In the genomic region with DNA sequence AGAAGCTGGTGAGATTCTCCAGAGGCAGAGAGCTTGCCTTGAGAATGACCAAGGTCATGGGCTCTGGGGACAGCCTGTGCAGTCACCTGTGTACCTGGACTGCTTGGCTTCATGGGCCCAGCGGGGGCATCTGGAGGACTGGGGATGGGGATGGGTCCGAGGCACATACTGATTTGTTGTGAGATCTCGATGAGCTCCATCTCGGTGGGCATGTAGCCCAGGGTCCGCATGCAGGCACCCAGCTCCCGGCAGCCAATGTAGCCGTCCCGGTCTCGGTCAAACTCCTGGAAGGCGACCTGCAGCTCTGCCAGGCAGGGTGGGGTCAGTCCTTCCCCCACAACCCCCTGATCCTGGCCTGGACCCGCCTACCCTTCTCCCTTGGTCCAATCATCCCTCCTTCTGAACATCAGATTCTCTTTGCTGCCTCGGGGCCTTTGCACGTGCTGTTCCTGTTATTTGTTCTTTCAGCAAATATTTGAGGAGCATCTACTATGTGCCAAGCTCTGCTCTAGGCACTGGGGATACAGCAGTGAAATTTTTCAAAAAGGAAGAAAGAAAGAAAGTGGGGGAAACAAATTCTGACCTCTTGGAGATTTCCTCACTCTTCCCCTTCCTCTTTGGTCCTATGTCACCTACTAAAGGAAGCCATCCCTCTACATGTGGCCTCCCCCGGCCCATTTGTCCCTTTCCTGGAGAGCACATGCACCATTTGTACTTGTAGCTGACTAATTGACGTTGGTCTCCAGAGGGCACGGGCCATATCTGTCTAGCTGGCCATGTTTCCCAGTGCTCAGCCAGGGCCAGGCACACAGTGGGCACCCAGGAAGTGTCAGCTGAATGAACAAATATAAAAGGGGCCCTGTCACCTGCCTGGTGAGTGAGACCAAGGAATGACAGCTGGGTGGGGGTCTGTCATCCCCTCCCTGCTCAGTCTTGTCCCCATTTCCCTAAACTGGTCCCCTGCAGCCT, we compare ENCODE assay signal across 1 cellular context.
A peak's percentile ranks its signal among the peaks of the same experiment; 100 is the strongest.
TF ChIP-seq lines count a peak whose summit lies in the region.

No MANE protein-coding gene starts in this region.

TF ChIP-seq in K562, 482 proteins besides CTCF, POLR2A, EP300 and RAD21:
- TF ChIP-seq ADNP (tag; IDR thresholded peaks at IDR 0.05) (0 out of 2 replicates have a peak, but pooled peaks have one; percentile 22), RBM25 (IDR thresholded peaks at IDR 0.05; ENCODE audit: low read depth, low read length, severe bottlenecking) (peak; percentile 73), MYBL2 (IDR thresholded peaks at IDR 0.05; ENCODE audit: low read depth) (no peak), MYBL2 (CRISPR knock-in tag; IDR thresholded peaks at IDR 0.05; ENCODE audit: borderline replicate concordance) (no peak)
